ENCODE assay signal across 21 cellular contexts in genomic region chr9:112421771-112422222, GRCh38. TPM values are rescaled to one million over a fixed set of nuclear protein-coding genes. Genes with fewer than 3 reads are reported as not detected.
DNase-seq lines count a peak whose midpoint lies in the region; ATAC-seq and TF ChIP-seq lines count a peak whose summit lies in the region.
"Had no signal": no experiment of that assay in that cellular context is flagged by ENCODE, and none has a peak within 500 bp of the region (broad histone marks: within the 10 kb centered on the region; RNA-seq: fewer than 3 reads in every experiment).

No MANE protein-coding gene starts in this region.

- peaks cover 5 to 6% of the 10 kb centered on the region in 2 donors for H3K4me1 ChIP-seq in gastrocnemius medialis
- H3K4me1 ChIP-seq in aorta (ENCODE audit: control insufficient read depth in 1 of 2, insufficient read depth in 2 of 2, low read length in 2 of 2): no peaks in the 10 kb centered on the region
- H3K4me1 ChIP-seq: colonic mucosa, stomach, uterus had no signal

- H3K27ac ChIP-seq in gastrocnemius medialis (peak overlapping the region; percentile 75 to 83 (median 80)), aorta (ENCODE audit: low read depth in 1 of 2, low read length in 2 of 2) (no peak overlapping the region)
- H3K27ac ChIP-seq: colonic mucosa, HL-60, RWPE1, stomach, uterus had no signal

- no peak overlapping the region for H3K4me3 Mint-ChIP-seq in activated naive CD4-positive, alpha-beta T cell treated with anti-CD3 and anti-CD28 coated beads, Interleukin-2, amount 10 ng/mL, durations not matched to agents 7 days and 5 days
- no peak overlapping the region for H3K4me3 Mint-ChIP-seq in effector memory CD8-positive, alpha-beta T cell
- H3K4me3 Mint-ChIP-seq: CD8-positive, alpha-beta T cell; H9; neural crest cell; WTC11 had no signal

- no peaks in the 10 kb centered on the region for H3K9me3 Mint-ChIP-seq in activated naive CD4-positive, alpha-beta T cell treated with anti-CD3 and anti-CD28 coated beads, Interleukin-2, amount 50 U/mL, for 72 hours
- H3K9me3 Mint-ChIP-seq in activated naive CD4-positive, alpha-beta T cell treated with anti-CD3 and anti-CD28 coated beads, Interleukin-2, amount 10 ng/mL, durations not matched to agents 7 days and 5 days: no peaks in the 10 kb centered on the region
- no peaks in the 10 kb centered on the region for H3K9me3 Mint-ChIP-seq in effector memory CD8-positive, alpha-beta T cell
- H3K9me3 Mint-ChIP-seq: CD8-positive, alpha-beta T cell; H9; neural crest cell; WTC11 had no signal

- peaks cover 5 to 7% of the 10 kb centered on the region in 2 donors for H3K36me3 Mint-ChIP-seq in activated naive CD4-positive, alpha-beta T cell treated with anti-CD3 and anti-CD28 coated beads, Interleukin-2, amount 50 U/mL, for 72 hours
- H3K36me3 Mint-ChIP-seq in activated naive CD4-positive, alpha-beta T cell treated with anti-CD3 and anti-CD28 coated beads, Interleukin-2, amount 10 ng/mL, durations not matched to agents 7 days and 5 days: peaks cover 5% of the 10 kb centered on the region
- H3K36me3 Mint-ChIP-seq in effector memory CD8-positive, alpha-beta T cell (ENCODE audit: insufficient read depth): no peaks in the 10 kb centered on the region
- H3K36me3 Mint-ChIP-seq: WTC11 had no signal

- no peaks in the 10 kb centered on the region for H3K9me3 ChIP-seq in gastrocnemius medialis
- H3K9me3 ChIP-seq in aorta (ENCODE audit: control insufficient read depth, low read length): no peaks in the 10 kb centered on the region
- H3K9me3 ChIP-seq: colonic mucosa, stomach, uterus had no signal

- no peak overlapping the region for H3K27ac Mint-ChIP-seq in activated naive CD4-positive, alpha-beta T cell treated with anti-CD3 and anti-CD28 coated beads, Interleukin-2, amount 50 U/mL, for 72 hours
- no peak overlapping the region for H3K27ac Mint-ChIP-seq in activated naive CD4-positive, alpha-beta T cell treated with anti-CD3 and anti-CD28 coated beads, Interleukin-2, amount 10 ng/mL, durations not matched to agents 7 days and 5 days
- no peak overlapping the region for H3K27ac Mint-ChIP-seq in effector memory CD8-positive, alpha-beta T cell
- H3K27ac Mint-ChIP-seq: CD8-positive, alpha-beta T cell; WTC11 had no signal

- TF ChIP-seq POLR2A in gastrocnemius medialis (IDR thresholded peaks at IDR 0.05): no peak

- H3K4me1 Mint-ChIP-seq in activated naive CD4-positive, alpha-beta T cell treated with anti-CD3 and anti-CD28 coated beads, Interleukin-2, amount 10 ng/mL, durations not matched to agents 7 days and 5 days: no peaks in the 10 kb centered on the region
- H3K4me1 Mint-ChIP-seq in effector memory CD8-positive, alpha-beta T cell (ENCODE audit: low read depth in 2 of 2): no peaks in the 10 kb centered on the region
- H3K4me1 Mint-ChIP-seq: H9, neural crest cell, WTC11 had no signal

- no peaks in the 10 kb centered on the region for H3K27me3 Mint-ChIP-seq in activated naive CD4-positive, alpha-beta T cell treated with anti-CD3 and anti-CD28 coated beads, Interleukin-2, amount 10 ng/mL, durations not matched to agents 7 days and 5 days
- no peaks in the 10 kb centered on the region for H3K27me3 Mint-ChIP-seq in effector memory CD8-positive, alpha-beta T cell

- peaks cover 0 to 12% of the 10 kb centered on the region in 2 donors for H3K36me3 ChIP-seq in gastrocnemius medialis
- peaks cover 0 to 5% of the 10 kb centered on the region in 2 donors for H3K36me3 ChIP-seq in aorta (ENCODE audit: control insufficient read depth in 1 of 2, insufficient read depth in 2 of 2, low read length in 1 of 2)
- H3K36me3 ChIP-seq: colonic mucosa, uterus had no signal

- ATAC-seq in activated naive CD4-positive, alpha-beta T cell treated with anti-CD3 and anti-CD28 coated beads, Interleukin-2, amount 50 U/mL, for 72 hours: peak; percentile 88 to 97
- peak; percentile 45; the same call in 2 of the 3 replicates for ATAC-seq in SK-N-SH treated with all-trans-retinoic acid at 6 μM for 48 hours
- peak; percentile 99 to 100 for ATAC-seq in gastrocnemius medialis
- ATAC-seq in aorta (ENCODE audit: low FRiP score): no peak
- ATAC-seq in effector memory CD8-positive, alpha-beta T cell (replicated peaks): no peak
- ATAC-seq in GM21526 (IDR thresholded peaks at IDR 0.05; ENCODE audit: low FRiP score, unreplicated experiment): no peak
- ATAC-seq: CD8-positive, alpha-beta T cell; WTC11 had no signal

- TF ChIP-seq CTCF in fibroblast of mammary gland (conservative IDR thresholded peaks at IDR 0.05; ENCODE audit: control insufficient read depth, insufficient read depth, low read depth, low read length) (no peak), gastrocnemius medialis (IDR thresholded peaks at IDR 0.05 in 4 of 5, conservative IDR thresholded peaks at IDR 0.05 in 1 of 5) (no peak)

- intact Hi-C loops in gastrocnemius medialis (cut with DNase I; ENCODE audit: low total_unique reads) (loop anchor here (5.0 kb wide), 1 partner anchor 39 kb away; the partner anchor contains the start of gene HSDL2), aorta (cut with DNase I) (no loop called here)

- WGBS in aorta, 2 donors: 61 to 68% methylated on average over 5 of the region's 5 CpGs

- no peak for DNase-seq in activated naive CD4-positive, alpha-beta T cell treated with anti-CD3 and anti-CD28 coated beads, Interleukin-2, amount 50 U/mL, for 72 hours (ENCODE audit: low spot score in 2 of 2)
- DNase-seq in activated naive CD4-positive, alpha-beta T cell treated with anti-CD3 and anti-CD28 coated beads, Interleukin-2, amount 10 ng/mL, durations not matched to agents 7 days and 5 days: no peak
- DNase-seq in fibroblast of mammary gland (ENCODE audit: low read depth) (peak; percentile 2), gastrocnemius medialis (peak; percentile 47 to 80), aorta (no peak)
- DNase-seq in effector memory CD8-positive, alpha-beta T cell: no peak
- DNase-seq: activated gamma-delta T cell; CD8-positive, alpha-beta T cell; colonic mucosa; DMS79 treated with DMSO at 0.1 percent for 48 hours; H9; stimulated activated CD4-positive, alpha-beta T cell treated with anti-CD3 and anti-CD28 coated beads, Interleukin-15, amount 100 ng/mL, for 24 hours; stomach; SW 1271; uterus had no signal

- no peaks in the 10 kb centered on the region for H3K27me3 ChIP-seq in gastrocnemius medialis
- no peaks in the 10 kb centered on the region for H3K27me3 ChIP-seq in aorta (ENCODE audit: control insufficient read depth in 1 of 2, insufficient read depth in 2 of 2, low read length in 1 of 2)
- H3K27me3 ChIP-seq: colonic mucosa, stomach, uterus had no signal

- H3K4me3 ChIP-seq in fibroblast of mammary gland (ENCODE audit: control insufficient read depth, low read depth, low read length) (no peak overlapping the region), gastrocnemius medialis (peak overlapping the region in 1 of 4 donors; percentile 27), aorta (ENCODE audit: low read length in 2 of 2) (no peak overlapping the region)
- H3K4me3 ChIP-seq: colonic mucosa, stomach, uterus had no signal

- CTCF ChIA-PET in activated naive CD4-positive, alpha-beta T cell treated with anti-CD3 and anti-CD28 coated beads, Interleukin-2, amount 10 ng/mL, durations not matched to agents 7 days and 5 days (lab: Charles Lee): no interaction called here

- in situ Hi-C loops in gastrocnemius medialis (cut with MboI; ENCODE audit: low sequenced_read_pairs in 4 of 4): no loop called here

TF ChIP-seq in SK-N-SH treated with all-trans-retinoic acid at 6 μM for 48 hours, 23 proteins besides CTCF, POLR2A, EP300 and RAD21 (continues in another document):
- TF ChIP-seq PPARA (CRISPR knock-in tag; IDR thresholded peaks at IDR 0.05; ENCODE audit: borderline replicate concordance): no peak
- TF ChIP-seq TSHZ2 (CRISPR knock-in tag; IDR thresholded peaks at IDR 0.05): no peak
- no peak for TF ChIP-seq ESRRG (CRISPR knock-in tag; IDR thresholded peaks at IDR 0.05)
- no peak for TF ChIP-seq CSDC2 (CRISPR knock-in tag; IDR thresholded peaks at IDR 0.05)
- TF ChIP-seq ZNF565 (CRISPR knock-in tag; conservative IDR thresholded peaks at IDR 0.05; ENCODE audit: low read depth): no peak
- TF ChIP-seq TCF4 (CRISPR knock-in tag; IDR thresholded peaks at IDR 0.05; ENCODE audit: borderline replicate concordance): no peak
- no peak for TF ChIP-seq ZFP30 (CRISPR knock-in tag; IDR thresholded peaks at IDR 0.05)

RNA-seq across cellular contexts. Expression of gene HSDL2, which starts 41.9 kb away (rescaled TPM):
- 10 to 100 TPM; 32.6 to 34.9 TPM for total RNA-seq in activated naive CD4-positive, alpha-beta T cell treated with anti-CD3 and anti-CD28 coated beads, Interleukin-2, amount 50 U/mL, for 72 hours
- total RNA-seq in gastrocnemius medialis (100 to 1,000 TPM in 1 of 4 donors, 10 to 100 TPM in 3; 68.9 to 106 (median 93.5) TPM), aorta (10 to 100 TPM; 30.4 to 42.0 TPM)
- polyA plus RNA-seq in aorta: 10 to 100 TPM; 27.6 to 37.6 TPM

Comparison
In these comparisons a context has a peak if more than half of its experiments do, and no peak if none do; other contexts are left out.
1. ATAC-seq: peak in activated naive CD4-positive, alpha-beta T cell treated with anti-CD3 and anti-CD28 coated beads, Interleukin-2, amount 50 U/mL, for 72 hours (2 of 2), SK-N-SH treated with all-trans-retinoic acid at 6 μM for 48 hours (single experiment) and gastrocnemius medialis (2 of 2); none in aorta (single experiment), effector memory CD8-positive, alpha-beta T cell (single experiment) and GM21526 (single experiment).
2. DNase-seq: peak in fibroblast of mammary gland (single experiment) and gastrocnemius medialis (2 of 2); none in activated naive CD4-positive, alpha-beta T cell treated with anti-CD3 and anti-CD28 coated beads, Interleukin-2, amount 50 U/mL, for 72 hours (0 of 2), activated naive CD4-positive, alpha-beta T cell treated with anti-CD3 and anti-CD28 coated beads, Interleukin-2, amount 10 ng/mL, durations not matched to agents 7 days and 5 days (single experiment), aorta (0 of 2) and effector memory CD8-positive, alpha-beta T cell (0 of 3).
3. H3K27ac ChIP-seq: peak in gastrocnemius medialis (4 of 4); none in aorta (0 of 2).